In genomic region chr7:140646931-140647647, GRCh38 we compare ENCODE assay signal across 9 cellular contexts. TPM values are rescaled to one million over a fixed set of nuclear protein-coding genes. Genes with fewer than 3 reads are reported as not detected.
DNase-seq lines count a peak whose midpoint lies in the region; ATAC-seq and TF ChIP-seq lines count a peak whose summit lies in the region.
"Had no signal": no experiment of that assay in that cellular context is flagged by ENCODE, and none has a peak within 500 bp of the region (broad histone marks: within the 10 kb centered on the region; RNA-seq: fewer than 3 reads in every experiment).

No MANE protein-coding gene starts in this region.

- H3K4me1 ChIP-seq in PC-9 (replicated peaks; ENCODE audit: insufficient read depth) (peaks cover 32% of the 10 kb centered on the region), suprapubic skin (no peaks in the 10 kb centered on the region)

- H3F3A ChIP-seq in PC-9 (ENCODE audit: insufficient read depth, low read depth) = peaks cover 23% of the 10 kb centered on the region; the same call in 1 of the 2 replicates

- peak overlapping the region in 1 of 5 donors; percentile 7 for H3K4me3 Mint-ChIP-seq in immature natural killer cell

- H3K27ac ChIP-seq in PC-9 (no peak overlapping the region), suprapubic skin (no peak overlapping the region)

- no peak overlapping the region for H3K4me2 ChIP-seq in PC-9

- BruUV-seq in PC-9 (replicated peaks; lab: Mats Ljungman, UMichigan) = no TSS peak

- H3K4me3 ChIP-seq in PC-9 = no peak overlapping the region
- no peak overlapping the region for H3K4me3 ChIP-seq in suprapubic skin
- H3K4me3 ChIP-seq: skin epidermis had no signal

- no peaks in the 10 kb centered on the region for H3K36me3 Mint-ChIP-seq in immature natural killer cell

- H3K36me3 ChIP-seq in PC-9 (ENCODE audit: low read depth) = no peaks in the 10 kb centered on the region
- no peaks in the 10 kb centered on the region for H3K36me3 ChIP-seq in suprapubic skin

- intact Hi-C loops in PC-9 (cut with micrococcal nuclease; ENCODE audit: unreplicated experiment) = no loop called here

- no peaks in the 10 kb centered on the region for H3K9me3 Mint-ChIP-seq in immature natural killer cell

- no peak overlapping the region for H2AFZ ChIP-seq in PC-9

- no peaks in the 10 kb centered on the region for H3K79me2 ChIP-seq in PC-9 (ENCODE audit: low read depth)

- peak overlapping the region in 1 of 6 donors; percentile 69 for H3K27ac Mint-ChIP-seq in immature natural killer cell

- no peak for TF ChIP-seq POLR2A in suprapubic skin (IDR thresholded peaks at IDR 0.05)

- H3K27me3 Mint-ChIP-seq in immature natural killer cell (ENCODE audit: low read depth in 3 of 3) = peaks cover 6 to 14% (median 7%) of the 10 kb centered on the region in 3 donors

- no peaks in the 10 kb centered on the region for H3K9me3 ChIP-seq in PC-9 (ENCODE audit: insufficient read depth, low read depth)
- H3K9me3 ChIP-seq in suprapubic skin = no peaks in the 10 kb centered on the region

- TF ChIP-seq CTCF in PC-9 (conservative IDR thresholded peaks at IDR 0.05) = peak; percentile 55
- TF ChIP-seq CTCF in suprapubic skin (IDR thresholded peaks at IDR 0.05) = peak in 1 of 2 donors; percentile 44

- WGBS in suprapubic skin = 29% methylated on average over 5 of the region's 8 CpGs

- no peak for TF ChIP-seq EP300 in suprapubic skin (IDR thresholded peaks at IDR 0.05)

- POLR2A ChIA-PET in PC-9 (lab: Charles Lee; ENCODE audit: unreplicated experiment) = no interaction called here

- ATAC-seq in GM19397 (IDR thresholded peaks at IDR 0.05; ENCODE audit: unreplicated experiment) = peak; percentile 72
- ATAC-seq in HG03521 (IDR thresholded peaks at IDR 0.05; ENCODE audit: unreplicated experiment) = peak; percentile 87

- H3K27me3 ChIP-seq in PC-9 (ENCODE audit: insufficient read depth, low read depth) (no peaks in the 10 kb centered on the region), suprapubic skin (no peaks in the 10 kb centered on the region)

- H3K9me2 ChIP-seq in PC-9 (ENCODE audit: insufficient read depth) = no peaks in the 10 kb centered on the region

- CTCF ChIA-PET in PC-9 (lab: Charles Lee) = interaction anchor here (1.1 kb wide), 1 partner anchor 129 kb away, joined by 3 read pairs; no protein-coding TSS in a partner anchor

- DNase-seq in DMS114 treated with DMSO at 0.1 percent for 48 hours (lab: John Stamatoyannopoulos, UW; ENCODE audit: unreplicated experiment) (peak; percentile 33), PC-9 (no peak), astrocyte of the hippocampus (ENCODE audit: low read depth, low spot score) (peak; percentile 56), immature natural killer cell (peak; percentile 33 to 44 (median 37)), suprapubic skin (ENCODE audit: low spot score in 2 of 2) (peak; percentile 54 to 73), NOMO-1 (lab: John Stamatoyannopoulos, UW; ENCODE audit: unreplicated experiment in 2 of 2) (no peak)

- H4K20me1 ChIP-seq in PC-9 (ENCODE audit: insufficient read depth) = no peaks in the 10 kb centered on the region

- peaks cover 8 to 11% of the 10 kb centered on the region in 2 donors for H3K4me1 Mint-ChIP-seq in immature natural killer cell

RNA-seq across cellular contexts. Expression of gene DENND2A, which starts 6.5 kb away (rescaled TPM):
- total RNA-seq in PC-9 (2021) (3.7 and 4.2 TPM in 2 replicates), suprapubic skin (1 to 10 TPM in 3 of 4 donors, under 1 TPM in 1; 0.99 to 5.1 (median 2.2) TPM)
- not detected for polyA plus RNA-seq in immature natural killer cell

RNA-seq across cellular contexts. Expression of gene ADCK2, which starts 25.7 kb away (rescaled TPM):
- total RNA-seq in PC-9 (2021) (35.3 and 41.7 TPM in 2 replicates), suprapubic skin (10 to 100 TPM; 41.2 to 65.9 (median 53.3) TPM)
- 10 to 100 TPM; 27.8 to 37.1 (median 33.9) TPM for polyA plus RNA-seq in immature natural killer cell

RNA-seq across cellular contexts. Expression of gene NDUFB2, which starts 49.4 kb away (rescaled TPM):
- 180 and 199 TPM in 2 replicates for total RNA-seq in PC-9 (2021)
- 1,000 to 10,000 TPM in 1 of 3 donors, 100 to 1,000 TPM in 2; 742 to 1,051 (median 942) TPM for polyA plus RNA-seq in immature natural killer cell
- 100 to 1,000 TPM; 104 to 435 (median 229) TPM for total RNA-seq in suprapubic skin

Comparison
In these comparisons a context has a peak if more than half of its experiments do, and no peak if none do; other contexts are left out.
1. DNase-seq: peak in DMS114 treated with DMSO at 0.1 percent for 48 hours (single experiment), astrocyte of the hippocampus (single experiment), immature natural killer cell (3 of 3) and suprapubic skin (2 of 2); none in PC-9 (0 of 2) and NOMO-1 (0 of 2).